In genomic region chr20:48658505-48658904, GRCh38 we compare ENCODE assay signal across 17 cellular contexts.
DNase-seq lines count a peak whose midpoint lies in the region; ATAC-seq and TF ChIP-seq lines count a peak whose summit lies in the region.
"Had no signal": no experiment of that assay in that cellular context is flagged by ENCODE, and none has a peak within 500 bp of the region (broad histone marks: within the 10 kb centered on the region; RNA-seq: fewer than 3 reads in every experiment).

No MANE protein-coding gene starts in this region.

- no peak overlapping the region for H3K4me3 Mint-ChIP-seq in CD4-positive, CD25-positive, alpha-beta regulatory T cell
- no peak overlapping the region for H3K4me3 Mint-ChIP-seq in neural crest cell
- H3K4me3 Mint-ChIP-seq in effector memory CD8-positive, alpha-beta T cell: no peak overlapping the region
- H3K4me3 Mint-ChIP-seq: activated CD4-positive, alpha-beta T cell treated with anti-CD3 and anti-CD28 coated beads for 36 hours had no signal

- H3K27ac Mint-ChIP-seq in CD4-positive, CD25-positive, alpha-beta regulatory T cell: peak overlapping the region in 2 of 3 donors; percentile 38 to 52
- H3K27ac Mint-ChIP-seq in neural crest cell (ENCODE audit: unreplicated experiment): peak overlapping the region; percentile 65
- H3K27ac Mint-ChIP-seq in effector memory CD8-positive, alpha-beta T cell: peak overlapping the region in 1 of 2 donors; percentile 92

- no peak overlapping the region for H3K9ac ChIP-seq in PC-3 (ENCODE audit: low read length)

- CTCF ChIA-PET in PC-3 (lab: Charles Lee): interaction anchor here (1.6 to 2.6 kb wide), 2 partner anchors 38 to 247 kb away, joined by 4 to 70 read pairs; no protein-coding TSS in a partner anchor

- no peak for ATAC-seq in CD4-positive, CD25-positive, alpha-beta regulatory T cell (ENCODE audit: low read depth in 2 of 2)
- ATAC-seq in PC-3: peak; percentile 56
- ATAC-seq in effector memory CD8-positive, alpha-beta T cell (replicated peaks): no peak
- no peak for ATAC-seq in left cardiac atrium

- peaks cover 68% of the 10 kb centered on the region for H3K36me3 Mint-ChIP-seq in CD4-positive, CD25-positive, alpha-beta regulatory T cell
- H3K36me3 Mint-ChIP-seq in neural crest cell (ENCODE audit: low read depth): peaks cover 39% of the 10 kb centered on the region
- peaks cover 78% of the 10 kb centered on the region for H3K36me3 Mint-ChIP-seq in effector memory CD8-positive, alpha-beta T cell (ENCODE audit: insufficient read depth)

- no peak overlapping the region for H3K4me3 ChIP-seq in CD4-positive, CD25-positive, alpha-beta regulatory T cell (ENCODE audit: low read depth, low read length)
- H3K4me3 ChIP-seq in PC-3 (ENCODE audit: low read length) (no peak overlapping the region), left ventricle myocardium inferior (no peak overlapping the region)
- H3K4me3 ChIP-seq: colonic mucosa, SJCRH30, skin epidermis, transverse colon had no signal

- POLR2A ChIA-PET in PC-3 (lab: Charles Lee; ENCODE audit: unreplicated experiment): interaction anchor here (0.6 kb wide), 1 partner anchor 23 kb away, joined by 3 read pairs; no protein-coding TSS in a partner anchor

- H3K27me3 ChIP-seq in CD4-positive, CD25-positive, alpha-beta regulatory T cell (ENCODE audit: control insufficient read depth, insufficient read depth, low read length): no peaks in the 10 kb centered on the region
- no peaks in the 10 kb centered on the region for H3K27me3 ChIP-seq in PC-3 (ENCODE audit: low read length)
- H3K27me3 ChIP-seq in left ventricle myocardium inferior (ENCODE audit: low read depth): no peaks in the 10 kb centered on the region
- H3K27me3 ChIP-seq: colonic mucosa, SJCRH30, transverse colon had no signal

- H3K79me2 ChIP-seq in PC-3 (ENCODE audit: low read length): no peaks in the 10 kb centered on the region

- no peak overlapping the region for H3K4me2 ChIP-seq in PC-3 (ENCODE audit: low read length)

- H3K27ac ChIP-seq in CD4-positive, CD25-positive, alpha-beta regulatory T cell (ENCODE audit: insufficient read depth, low read length, poor library complexity, severe bottlenecking): no peak overlapping the region
- H3K27ac ChIP-seq in PC-3 (ENCODE audit: low read length) (no peak overlapping the region), caudate nucleus (ENCODE audit: low read depth, low read length) (peak overlapping the region; percentile 99), left ventricle myocardium inferior (replicated peaks) (no peak overlapping the region)
- H3K27ac ChIP-seq: colonic mucosa, SJCRH30, transverse colon had no signal

- H3K9me3 Mint-ChIP-seq in CD4-positive, CD25-positive, alpha-beta regulatory T cell: peaks cover 0 to 3% (median 0%) of the 10 kb centered on the region in 7 donors
- no peaks in the 10 kb centered on the region for H3K9me3 Mint-ChIP-seq in neural crest cell
- H3K9me3 Mint-ChIP-seq in effector memory CD8-positive, alpha-beta T cell: no peaks in the 10 kb centered on the region

- H3K4me1 Mint-ChIP-seq in CD4-positive, CD25-positive, alpha-beta regulatory T cell: peaks cover 7 to 17% (median 10%) of the 10 kb centered on the region in 4 donors
- peaks cover 13% of the 10 kb centered on the region for H3K4me1 Mint-ChIP-seq in neural crest cell
- H3K4me1 Mint-ChIP-seq in effector memory CD8-positive, alpha-beta T cell (ENCODE audit: low read depth in 2 of 2): peaks cover 27 to 28% of the 10 kb centered on the region in 2 donors
- H3K4me1 Mint-ChIP-seq: activated CD4-positive, alpha-beta T cell treated with anti-CD3 and anti-CD28 coated beads for 36 hours had no signal

- H4K20me1 ChIP-seq in PC-3 (ENCODE audit: low read length): no peaks in the 10 kb centered on the region

- intact Hi-C loops in PC-3 (cut with micrococcal nuclease): loop anchor here (10.0 kb wide), 1 partner anchor 136 kb away; no protein-coding TSS in a partner anchor
- intact Hi-C loops in left ventricle myocardium inferior (cut with micrococcal nuclease): loop anchor here (5.0 kb wide), 1 partner anchor 249 kb away; no protein-coding TSS in a partner anchor
- intact Hi-C loops in left cardiac atrium (cut with DNase I): loop anchor here (1.0 to 5.0 kb wide), 3 partner anchors 169 to 247 kb away; partner anchors contain the start of gene PREX1 (in 1 of the 2)

- H3K9me2 ChIP-seq in PC-3 (replicated peaks; ENCODE audit: low read length): no peaks in the 10 kb centered on the region

- H3K4me1 ChIP-seq in CD4-positive, CD25-positive, alpha-beta regulatory T cell (ENCODE audit: control insufficient read depth, insufficient read depth, low read length, poor library complexity, severe bottlenecking): no peaks in the 10 kb centered on the region
- H3K4me1 ChIP-seq in PC-3 (ENCODE audit: insufficient read depth, low read length) (no peaks in the 10 kb centered on the region), left ventricle myocardium inferior (peaks cover 11% of the 10 kb centered on the region)
- H3K4me1 ChIP-seq: colonic mucosa, transverse colon had no signal

- H3K9me3 ChIP-seq in CD4-positive, CD25-positive, alpha-beta regulatory T cell (ENCODE audit: control insufficient read depth in 2 of 2, low read length in 2 of 2): no peaks in the 10 kb centered on the region
- H3K9me3 ChIP-seq in PC-3 (ENCODE audit: low read length) (no peaks in the 10 kb centered on the region), left ventricle myocardium inferior (replicated peaks) (peaks cover 10% of the 10 kb centered on the region)
- H3K9me3 ChIP-seq: colonic mucosa, transverse colon had no signal

- no peaks in the 10 kb centered on the region for H3F3A ChIP-seq in PC-3 (ENCODE audit: low read length, unreplicated experiment)

- TF ChIP-seq CTCF in PC-3 (conservative IDR thresholded peaks at IDR 0.05; ENCODE audit: low read depth, low read length): no peak
- no peak for TF ChIP-seq CTCF in neural crest cell (conservative IDR thresholded peaks at IDR 0.05)
- TF ChIP-seq CTCF in left ventricle myocardium inferior (IDR thresholded peaks at IDR 0.05; ENCODE audit: borderline replicate concordance): no peak

- BruUV-seq in PC-3 (replicated peaks; lab: Mats Ljungman, UMichigan): no TSS peak

- no peaks in the 10 kb centered on the region for H3K27me3 Mint-ChIP-seq in CD4-positive, CD25-positive, alpha-beta regulatory T cell
- no peaks in the 10 kb centered on the region for H3K27me3 Mint-ChIP-seq in neural crest cell (ENCODE audit: low read depth)
- H3K27me3 Mint-ChIP-seq in effector memory CD8-positive, alpha-beta T cell: no peaks in the 10 kb centered on the region
- H3K27me3 Mint-ChIP-seq: activated CD4-positive, alpha-beta T cell treated with anti-CD3 and anti-CD28 coated beads for 36 hours had no signal

- H2AFZ ChIP-seq in PC-3 (ENCODE audit: low read length): no peak overlapping the region

- peaks cover 94% of the 10 kb centered on the region for H3K36me3 ChIP-seq in CD4-positive, CD25-positive, alpha-beta regulatory T cell (ENCODE audit: control insufficient read depth, insufficient read depth, low read length)
- H3K36me3 ChIP-seq in PC-3 (ENCODE audit: low read depth, low read length) (no peaks in the 10 kb centered on the region), left ventricle myocardium inferior (peaks cover 32% of the 10 kb centered on the region)
- H3K36me3 ChIP-seq: colonic mucosa, transverse colon had no signal

- no peak for DNase-seq in CD4-positive, CD25-positive, alpha-beta regulatory T cell
- no peak for DNase-seq in PC-3
- no peak for DNase-seq in caudate nucleus (lab: John Stamatoyannopoulos, UW)
- no peak for DNase-seq in neural crest cell (ENCODE audit: low read depth, low spot score)
- DNase-seq in NCI-H1105 (lab: John Stamatoyannopoulos, UW): no peak
- no peak for DNase-seq in effector memory CD8-positive, alpha-beta T cell
- DNase-seq in left ventricle myocardium inferior: no peak
- DNase-seq in left cardiac atrium: no peak
- DNase-seq: activated CD4-positive, alpha-beta T cell treated with anti-CD3 and anti-CD28 coated beads for 36 hours; colonic mucosa; NCI-H187 treated with DMSO at 0.1 percent for 48 hours; NCI-H510A treated with DMSO at 0.1 percent for 48 hours; SJCRH30; stimulated activated CD4-positive, alpha-beta T cell treated with anti-CD3 and anti-CD28 coated beads, Interleukin-4, amount 100 ng/mL, for 1 hour; T-helper 9 cell; transverse colon had no signal
